In the genomic region with DNA sequence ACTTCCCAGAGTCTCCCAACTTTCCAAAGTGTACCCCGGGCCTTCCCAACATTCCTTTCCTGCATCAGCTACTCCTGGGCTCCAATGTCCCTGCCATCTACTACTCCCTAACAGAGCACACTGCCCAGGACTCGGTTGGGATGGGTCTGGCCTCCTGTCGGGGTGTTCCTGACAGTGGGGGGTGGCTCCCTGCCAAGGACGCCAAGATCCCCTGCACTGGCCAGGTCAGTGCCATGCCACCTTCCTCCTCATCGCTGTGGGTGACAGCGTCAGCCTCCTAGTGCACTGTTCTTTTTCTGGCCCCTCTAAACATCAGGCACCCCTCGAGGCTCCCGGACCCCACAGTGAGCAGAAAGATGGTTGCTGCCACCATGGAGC, we compare ENCODE assay signal across 1 cellular context.
TF ChIP-seq lines count a peak whose summit lies in the region.

No MANE protein-coding gene starts in this region.

TF ChIP-seq in SK-N-SH treated with all-trans-retinoic acid at 6 μM for 48 hours, 23 proteins besides CTCF, POLR2A, EP300 and RAD21 (continued from another document):
- TF ChIP-seq, protein P1, sequence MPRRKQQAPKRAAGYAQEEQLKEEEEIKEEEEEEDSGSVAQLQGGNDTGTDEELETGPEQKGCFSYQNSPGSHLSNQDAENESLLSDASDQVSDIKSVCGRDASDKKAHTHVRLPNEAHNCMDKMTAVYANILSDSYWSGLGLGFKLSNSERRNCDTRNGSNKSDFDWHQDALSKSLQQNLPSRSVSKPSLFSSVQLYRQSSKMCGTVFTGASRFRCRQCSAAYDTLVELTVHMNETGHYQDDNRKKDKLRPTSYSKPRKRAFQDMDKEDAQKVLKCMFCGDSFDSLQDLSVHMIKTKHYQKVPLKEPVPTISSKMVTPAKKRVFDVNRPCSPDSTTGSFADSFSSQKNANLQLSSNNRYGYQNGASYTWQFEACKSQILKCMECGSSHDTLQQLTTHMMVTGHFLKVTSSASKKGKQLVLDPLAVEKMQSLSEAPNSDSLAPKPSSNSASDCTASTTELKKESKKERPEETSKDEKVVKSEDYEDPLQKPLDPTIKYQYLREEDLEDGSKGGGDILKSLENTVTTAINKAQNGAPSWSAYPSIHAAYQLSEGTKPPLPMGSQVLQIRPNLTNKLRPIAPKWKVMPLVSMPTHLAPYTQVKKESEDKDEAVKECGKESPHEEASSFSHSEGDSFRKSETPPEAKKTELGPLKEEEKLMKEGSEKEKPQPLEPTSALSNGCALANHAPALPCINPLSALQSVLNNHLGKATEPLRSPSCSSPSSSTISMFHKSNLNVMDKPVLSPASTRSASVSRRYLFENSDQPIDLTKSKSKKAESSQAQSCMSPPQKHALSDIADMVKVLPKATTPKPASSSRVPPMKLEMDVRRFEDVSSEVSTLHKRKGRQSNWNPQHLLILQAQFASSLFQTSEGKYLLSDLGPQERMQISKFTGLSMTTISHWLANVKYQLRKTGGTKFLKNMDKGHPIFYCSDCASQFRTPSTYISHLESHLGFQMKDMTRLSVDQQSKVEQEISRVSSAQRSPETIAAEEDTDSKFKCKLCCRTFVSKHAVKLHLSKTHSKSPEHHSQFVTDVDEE (CRISPR knock-in tag; IDR thresholded peaks at IDR 0.05), result no peak
- TF ChIP-seq, protein P2, sequence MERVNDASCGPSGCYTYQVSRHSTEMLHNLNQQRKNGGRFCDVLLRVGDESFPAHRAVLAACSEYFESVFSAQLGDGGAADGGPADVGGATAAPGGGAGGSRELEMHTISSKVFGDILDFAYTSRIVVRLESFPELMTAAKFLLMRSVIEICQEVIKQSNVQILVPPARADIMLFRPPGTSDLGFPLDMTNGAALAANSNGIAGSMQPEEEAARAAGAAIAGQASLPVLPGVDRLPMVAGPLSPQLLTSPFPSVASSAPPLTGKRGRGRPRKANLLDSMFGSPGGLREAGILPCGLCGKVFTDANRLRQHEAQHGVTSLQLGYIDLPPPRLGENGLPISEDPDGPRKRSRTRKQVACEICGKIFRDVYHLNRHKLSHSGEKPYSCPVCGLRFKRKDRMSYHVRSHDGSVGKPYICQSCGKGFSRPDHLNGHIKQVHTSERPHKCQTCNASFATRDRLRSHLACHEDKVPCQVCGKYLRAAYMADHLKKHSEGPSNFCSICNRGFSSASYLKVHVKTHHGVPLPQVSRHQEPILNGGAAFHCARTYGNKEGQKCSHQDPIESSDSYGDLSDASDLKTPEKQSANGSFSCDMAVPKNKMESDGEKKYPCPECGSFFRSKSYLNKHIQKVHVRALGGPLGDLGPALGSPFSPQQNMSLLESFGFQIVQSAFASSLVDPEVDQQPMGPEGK (CRISPR knock-in tag; IDR thresholded peaks at IDR 0.05; ENCODE audit: borderline replicate concordance), result no peak
- TF ChIP-seq TOX (CRISPR knock-in tag; IDR thresholded peaks at IDR 0.05; ENCODE audit: borderline replicate concordance) (no peak), RARB (CRISPR knock-in tag; IDR thresholded peaks at IDR 0.05) (no peak), ISL1 (CRISPR knock-in tag; IDR thresholded peaks at IDR 0.05) (no peak), ZNF565 (CRISPR knock-in tag; conservative IDR thresholded peaks at IDR 0.05; ENCODE audit: low read depth) (no peak), ZC3H10 (CRISPR knock-in tag; IDR thresholded peaks at IDR 0.05) (no peak), ESRRG (CRISPR knock-in tag; IDR thresholded peaks at IDR 0.05) (no peak), ZFP3 (CRISPR knock-in tag; IDR thresholded peaks at IDR 0.05) (no peak)
- TF ChIP-seq, protein P3, sequence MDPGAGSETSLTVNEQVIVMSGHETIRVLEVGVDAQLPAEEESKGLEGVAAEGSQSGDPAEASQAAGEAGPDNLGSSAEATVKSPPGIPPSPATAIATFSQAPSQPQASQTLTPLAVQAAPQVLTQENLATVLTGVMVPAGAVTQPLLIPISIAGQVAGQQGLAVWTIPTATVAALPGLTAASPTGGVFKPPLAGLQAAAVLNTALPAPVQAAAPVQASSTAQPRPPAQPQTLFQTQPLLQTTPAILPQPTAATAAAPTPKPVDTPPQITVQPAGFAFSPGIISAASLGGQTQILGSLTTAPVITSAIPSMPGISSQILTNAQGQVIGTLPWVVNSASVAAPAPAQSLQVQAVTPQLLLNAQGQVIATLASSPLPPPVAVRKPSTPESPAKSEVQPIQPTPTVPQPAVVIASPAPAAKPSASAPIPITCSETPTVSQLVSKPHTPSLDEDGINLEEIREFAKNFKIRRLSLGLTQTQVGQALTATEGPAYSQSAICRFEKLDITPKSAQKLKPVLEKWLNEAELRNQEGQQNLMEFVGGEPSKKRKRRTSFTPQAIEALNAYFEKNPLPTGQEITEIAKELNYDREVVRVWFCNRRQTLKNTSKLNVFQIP (CRISPR knock-in tag; IDR thresholded peaks at IDR 0.05; ENCODE audit: borderline replicate concordance, low read depth), result no peak
